Comparison of ENCODE assay signal across 1 cellular context in genomic region chr11:28461846-28462245, GRCh38.
TF ChIP-seq lines count a peak whose summit lies in the region.

No MANE protein-coding gene starts in this region.

TF ChIP-seq in HepG2, 621 proteins besides CTCF, POLR2A, EP300 and RAD21 (continued from another document):
- TF ChIP-seq GPBP1L1 (CRISPR knock-in tag; IDR thresholded peaks at IDR 0.05) (no peak), RFX1 (IDR thresholded peaks at IDR 0.05) (no peak), GATA4 (IDR thresholded peaks at IDR 0.05; ENCODE audit: borderline replicate concordance, low read depth) (no peak), ZNF331 (CRISPR knock-in tag; IDR thresholded peaks at IDR 0.05) (no peak)
- TF ChIP-seq, protein P1, sequence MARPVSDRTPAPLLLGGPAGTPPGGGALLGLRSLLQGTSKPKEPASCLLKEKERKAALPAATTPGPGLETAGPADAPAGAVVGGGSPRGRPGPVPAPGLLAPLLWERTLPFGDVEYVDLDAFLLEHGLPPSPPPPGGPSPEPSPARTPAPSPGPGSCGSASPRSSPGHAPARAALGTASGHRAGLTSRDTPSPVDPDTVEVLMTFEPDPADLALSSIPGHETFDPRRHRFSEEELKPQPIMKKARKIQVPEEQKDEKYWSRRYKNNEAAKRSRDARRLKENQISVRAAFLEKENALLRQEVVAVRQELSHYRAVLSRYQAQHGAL (CRISPR knock-in tag; IDR thresholded peaks at IDR 0.05; ENCODE audit: not compliant biosample characterization) = no peak
- TF ChIP-seq, protein P2, sequence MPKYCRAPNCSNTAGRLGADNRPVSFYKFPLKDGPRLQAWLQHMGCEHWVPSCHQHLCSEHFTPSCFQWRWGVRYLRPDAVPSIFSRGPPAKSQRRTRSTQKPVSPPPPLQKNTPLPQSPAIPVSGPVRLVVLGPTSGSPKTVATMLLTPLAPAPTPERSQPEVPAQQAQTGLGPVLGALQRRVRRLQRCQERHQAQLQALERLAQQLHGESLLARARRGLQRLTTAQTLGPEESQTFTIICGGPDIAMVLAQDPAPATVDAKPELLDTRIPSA (CRISPR knock-in tag; IDR thresholded peaks at IDR 0.05; ENCODE audit: borderline replicate concordance) = no peak
